ENCODE assay signal across 29 cellular contexts in the genomic region with DNA sequence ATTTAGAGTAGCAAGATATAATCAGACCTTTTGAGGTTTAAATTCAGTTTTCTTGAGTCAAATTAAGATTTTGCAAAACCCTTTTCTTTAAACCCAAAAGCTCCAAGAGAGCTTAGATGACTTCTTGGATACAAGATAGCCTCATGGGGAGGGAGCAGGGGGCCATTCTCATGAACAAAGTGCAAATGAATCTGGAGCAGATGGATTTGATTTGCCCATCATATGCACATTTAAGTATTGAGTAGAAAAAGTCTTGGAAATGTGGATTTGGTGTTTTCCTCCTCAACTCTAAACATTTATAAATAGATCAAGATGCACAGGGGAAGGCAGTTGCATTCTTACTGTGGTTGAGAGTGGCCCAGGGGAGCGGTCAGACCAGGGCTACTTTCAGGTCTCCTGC.
"Had no signal": no experiment of that assay in that cellular context is flagged by ENCODE, and none has a peak within 500 bp of the region (broad histone marks: within the 10 kb centered on the region; RNA-seq: fewer than 3 reads in every experiment).

No MANE protein-coding gene starts in this region.

- ATAC-seq: activated CD4-positive, CD25-positive, alpha-beta regulatory T cell treated with anti-CD3 and anti-CD28 coated beads, Interleukin-2, amount 50 U/mL, for 24 hours; activated CD8-positive, alpha-beta T cell treated with anti-CD3 and anti-CD28 coated beads for 36 hours; activated T-cell treated with anti-CD3 and anti-CD28 coated beads, Interleukin-2, amount 50 U/mL, for 4 hours; activated T-helper 17 cell treated with anti-CD3 and anti-CD28 coated beads, Interleukin-2, amount 50 U/mL, for 72 hours; body of pancreas; gastroesophageal sphincter; heart right ventricle; T-helper 17 cell had no signal

- H3K9me3 ChIP-seq: adrenal gland, body of pancreas had no signal

- DNase-seq: activated B cell treated with CpG ODN at 0.5 μM for 24 hours; activated CD4-positive, alpha-beta T cell treated with anti-CD3 and anti-CD28 coated beads for 48 hours; activated CD4-positive, alpha-beta T cell treated with anti-CD3 and anti-CD28 coated beads, Interleukin-2, amount 50 U/mL, for 1 hour; activated CD4-positive, alpha-beta T cell treated with anti-CD3 and anti-CD28 coated beads, Interleukin-2, amount 50 U/mL, for 48 hours; activated CD8-positive, alpha-beta memory T cell treated with anti-CD3 and anti-CD28 coated beads for 24 hours; activated CD8-positive, alpha-beta T cell treated with anti-CD3 and anti-CD28 coated beads for 36 hours; activated effector memory CD4-positive, alpha-beta T cell treated with Interleukin-2 at 50 U/mL for 16 hours; activated gamma-delta T cell treated with Interleukin-2 at 50 U/mL for 16 hours; activated naive CD4-positive, alpha-beta T cell treated with anti-CD3 and anti-CD28 coated beads, Interleukin-2, amount 50 U/mL, for 16 hours; activated naive CD4-positive, alpha-beta T cell treated with Interleukin-2 at 50 U/mL for 16 hours; activated T-cell treated with anti-CD3 and anti-CD28 coated beads, Interleukin-2, amount 50 U/mL, for 4 hours; adrenal gland; aorta; body of pancreas; caudate nucleus; effector CD8-positive, alpha-beta T cell; esophagus squamous epithelium; foreskin melanocyte; heart right ventricle; T-helper 1 cell; T-helper 17 cell; T1000; WERI-Rb-1 had no signal

- H3K27me3 Mint-ChIP-seq: activated B cell treated with CpG ODN at 0.5 μM for 24 hours; activated CD8-positive, alpha-beta T cell treated with anti-CD3 and anti-CD28 coated beads for 36 hours; activated naive CD8-positive, alpha-beta T cell; T-helper 17 cell had no signal

- H3K4me1 Mint-ChIP-seq: activated B cell treated with CpG ODN at 0.5 μM for 24 hours; activated T-helper 17 cell treated with anti-CD3 and anti-CD28 coated beads, Interleukin-2, amount 50 U/mL, for 72 hours; T-helper 17 cell had no signal

- H3K27ac ChIP-seq: adrenal gland, body of pancreas, epithelial cell of prostate, esophagus squamous epithelium, gastroesophageal sphincter, heart right ventricle, WERI-Rb-1 had no signal

- H3K4me3 Mint-ChIP-seq: activated B cell treated with CpG ODN at 0.5 μM for 24 hours; activated CD8-positive, alpha-beta T cell treated with anti-CD3 and anti-CD28 coated beads for 36 hours; activated naive CD8-positive, alpha-beta T cell; activated T-cell treated with anti-CD3 and anti-CD28 coated beads, Interleukin-2, amount 50 U/mL, for 4 hours; activated T-helper 17 cell treated with anti-CD3 and anti-CD28 coated beads, Interleukin-2, amount 50 U/mL, for 72 hours; T-helper 17 cell; T-helper 2 cell treated with Interferon-gamma antibody and Interleukin-4, amounts not matched to agents 5 μg/mL and 100 μg/mL, for 36 hours had no signal

- H3K27ac Mint-ChIP-seq: activated B cell treated with CpG ODN at 0.5 μM for 24 hours; activated CD8-positive, alpha-beta T cell treated with anti-CD3 and anti-CD28 coated beads for 36 hours; activated naive CD8-positive, alpha-beta T cell; activated T-helper 17 cell treated with anti-CD3 and anti-CD28 coated beads, Interleukin-2, amount 50 U/mL, for 72 hours; T-helper 17 cell; T-helper 2 cell treated with Interferon-gamma antibody and Interleukin-4, amounts not matched to agents 5 μg/mL and 100 μg/mL, for 36 hours had no signal

- H3K4me1 ChIP-seq: adrenal gland, body of pancreas, esophagus squamous epithelium, gastroesophageal sphincter, heart right ventricle had no signal

- H3K36me3 ChIP-seq: adrenal gland, esophagus squamous epithelium, gastroesophageal sphincter, heart right ventricle, WERI-Rb-1 had no signal

- H3K27me3 ChIP-seq: adrenal gland, body of pancreas, esophagus squamous epithelium, gastroesophageal sphincter, heart right ventricle had no signal

- H3K4me3 ChIP-seq: adrenal gland, body of pancreas, esophagus squamous epithelium, gastroesophageal sphincter, heart right ventricle had no signal
